In genomic region chr17:69411766-69412165, GRCh38 we compare ENCODE assay signal across 22 cellular contexts.
"Had no signal": no experiment of that assay in that cellular context is flagged by ENCODE, and none has a peak within 500 bp of the region (broad histone marks: within the 10 kb centered on the region; RNA-seq: fewer than 3 reads in every experiment).

No MANE protein-coding gene starts in this region.

- H3K27ac Mint-ChIP-seq: dendritic cell treated with granulocyte-macrophage colony-stimulating factor and Interleukin-4, amounts not matched to agents 40 ng/mL and 50 ng/mL, for 4 days; mesothelial cell of epicardium had no signal

- H3K4me1 ChIP-seq: colonic mucosa had no signal

- H3K9me3 Mint-ChIP-seq: dendritic cell treated with granulocyte-macrophage colony-stimulating factor and Interleukin-4, amounts not matched to agents 40 ng/mL and 50 ng/mL, for 4 days had no signal

- H3K27ac ChIP-seq: colonic mucosa, epithelial cell of prostate, esophagus squamous epithelium, gastrocnemius medialis, heart right ventricle, left lung, lower lobe of right lung had no signal

- H3K4me3 Mint-ChIP-seq: dendritic cell treated with granulocyte-macrophage colony-stimulating factor and Interleukin-4, amounts not matched to agents 40 ng/mL and 50 ng/mL, for 4 days; mesothelial cell of epicardium had no signal

- H3K4me3 ChIP-seq: colonic mucosa, esophagus squamous epithelium, gastrocnemius medialis, heart right ventricle, left lung, lower lobe of right lung, mucosa of descending colon had no signal

- DNase-seq: colonic mucosa; cortex of kidney; effector CD4-positive, alpha-beta T cell; effector memory CD4-positive, alpha-beta T cell; erythroblast; esophagus squamous epithelium; foreskin fibroblast; foreskin melanocyte; gastrocnemius medialis; glutamatergic neuron; heart right ventricle; hippocampal formation; left cardiac atrium; left lung; left ventricle myocardium superior; lower lobe of right lung; mesenchymal stem cell; mucosa of descending colon had no signal

- H3K27me3 ChIP-seq: colonic mucosa, esophagus squamous epithelium, gastrocnemius medialis, heart right ventricle, left lung had no signal

- H3K27me3 Mint-ChIP-seq: dendritic cell treated with granulocyte-macrophage colony-stimulating factor and Interleukin-4, amounts not matched to agents 40 ng/mL and 50 ng/mL, for 4 days had no signal

- H3K36me3 ChIP-seq: colonic mucosa, esophagus squamous epithelium, gastrocnemius medialis, heart right ventricle, left lung, lower lobe of right lung had no signal

- ATAC-seq: esophagus mucosa, gastrocnemius medialis, heart right ventricle, left cardiac atrium, left lung, left ventricle myocardium superior, lower lobe of right lung, mucosa of descending colon had no signal

- H3K36me3 Mint-ChIP-seq: mesothelial cell of epicardium had no signal

- H3K4me1 Mint-ChIP-seq: mesothelial cell of epicardium had no signal

- H3K9me3 ChIP-seq: colonic mucosa, esophagus squamous epithelium, gastrocnemius medialis, heart right ventricle, left lung, lower lobe of right lung, mucosa of descending colon had no signal
